12 cellular contexts compared by ENCODE assay signal in the genomic region with DNA sequence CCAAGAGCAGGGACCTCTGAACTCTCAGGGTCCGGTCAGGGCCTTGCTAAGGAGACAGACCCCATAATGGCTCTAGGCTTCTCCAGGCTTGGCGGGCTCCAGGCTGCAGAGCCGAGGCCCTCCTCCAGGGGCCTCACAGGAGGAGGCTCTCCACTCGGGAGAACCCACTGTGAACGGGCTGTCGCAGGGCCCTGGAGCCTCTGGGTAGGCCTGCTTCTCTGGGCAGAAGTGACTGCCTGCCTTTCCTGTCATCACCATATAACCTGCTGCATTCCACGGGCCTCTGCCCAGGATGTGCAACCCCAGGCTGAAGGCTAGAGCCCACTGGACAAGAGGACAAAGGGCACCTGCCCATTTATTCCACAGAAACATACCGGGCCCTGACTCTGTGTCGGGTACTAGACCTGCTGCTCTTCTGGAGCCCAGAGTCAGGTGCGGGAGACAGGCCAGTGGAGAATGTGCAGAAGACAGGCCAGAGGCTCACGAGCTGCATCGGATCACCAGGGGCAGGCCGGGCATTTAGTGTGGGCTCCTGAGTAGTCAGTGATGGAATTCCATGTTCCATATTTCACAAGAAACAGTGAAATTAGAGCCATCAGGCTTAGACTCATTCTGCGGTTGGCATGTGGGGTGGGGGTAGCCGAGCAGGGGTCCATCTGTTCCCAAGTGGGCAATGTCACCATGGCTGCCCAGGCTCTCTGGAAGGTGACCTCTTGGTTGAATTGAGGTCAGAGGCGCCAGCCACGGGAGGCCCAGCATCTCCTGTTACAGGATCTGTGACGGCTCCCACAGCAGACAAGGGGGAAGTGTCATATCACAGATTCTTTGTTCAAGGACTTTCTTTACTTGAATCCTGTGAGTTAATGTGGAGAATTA.
DNase-seq lines count a peak whose midpoint lies in the region; ATAC-seq and TF ChIP-seq lines count a peak whose summit lies in the region.
"Had no signal": no experiment of that assay in that cellular context is flagged by ENCODE, and none has a peak within 500 bp of the region (broad histone marks: within the 10 kb centered on the region; RNA-seq: fewer than 3 reads in every experiment).

No MANE protein-coding gene starts in this region.

- WGBS in stomach, 5 donors = 86 to 90% (median 88%) methylated on average over 5 to 18 of the region's 18 CpGs
- whole genome bisulfite sequencing in mesendoderm (ENCODE audit: extremely low coverage, insufficient coverage, low lambda C conversion rate) = no CpG with 5 or more reads among the region's 18 CpGs

- no peak overlapping the region for H3K18ac ChIP-seq in mesendoderm (ENCODE audit: low read length)

- H3K4me1 Mint-ChIP-seq in activated CD8-positive, alpha-beta T cell treated with anti-CD3 and anti-CD28 coated beads, Interleukin-2, amount 10 ng/mL, durations not matched to agents 7 days and 5 days (ENCODE audit: low read depth) = peaks cover 39% of the 10 kb centered on the region

- no peaks in the 10 kb centered on the region for H3K27me3 Mint-ChIP-seq in activated CD8-positive, alpha-beta T cell treated with anti-CD3 and anti-CD28 coated beads, Interleukin-2, amount 10 ng/mL, durations not matched to agents 7 days and 5 days (ENCODE audit: low read depth)

- no peak overlapping the region for H2BK120ac ChIP-seq in mesendoderm (ENCODE audit: low read depth, low read length)

- TF ChIP-seq CTCF in right atrium auricular region (IDR thresholded peaks at IDR 0.05) (peak in 1 of 2 donors; percentile 8), stomach (IDR thresholded peaks at IDR 0.05) (no peak)

- H2BK5ac ChIP-seq in mesendoderm (ENCODE audit: low read length) = no peak overlapping the region

- H3K9ac ChIP-seq in mesendoderm (ENCODE audit: low read length) = no peak overlapping the region

- intact Hi-C loops in stomach (cut with DNase I; ENCODE audit: low total_unique reads) = no loop called here

- CTCF ChIA-PET in activated CD8-positive, alpha-beta T cell treated with anti-CD3 and anti-CD28 coated beads, Interleukin-2, amount 10 ng/mL, durations not matched to agents 7 days and 5 days (lab: Charles Lee) = interaction anchor here (1.5 kb wide), 2 partner anchors 17 to 160 kb away, joined by 4 to 7 read pairs; no protein-coding TSS in a partner anchor

- H3K27ac ChIP-seq in right atrium auricular region (peak overlapping the region; percentile 26 to 42), stomach (peak overlapping the region in 2 of 5 donors; percentile 2 to 19), mesendoderm (ENCODE audit: low read depth, low read length) (no peak overlapping the region)
- H3K27ac ChIP-seq: neutrophil had no signal

- no peak overlapping the region for H4K8ac ChIP-seq in mesendoderm (ENCODE audit: low read depth, low read length)

- no peak overlapping the region for H3K23ac ChIP-seq in mesendoderm (ENCODE audit: low read length)

- H2BK15ac ChIP-seq in mesendoderm (replicated peaks; ENCODE audit: low read depth) = no peak overlapping the region

- H3K56ac ChIP-seq in mesendoderm (ENCODE audit: low read length) = no peak overlapping the region

- H3K9me3 ChIP-seq in right atrium auricular region = no peaks in the 10 kb centered on the region
- no peaks in the 10 kb centered on the region for H3K9me3 ChIP-seq in stomach
- H3K9me3 ChIP-seq: neutrophil had no signal

- no peaks in the 10 kb centered on the region for H3K9me3 Mint-ChIP-seq in activated CD8-positive, alpha-beta T cell treated with anti-CD3 and anti-CD28 coated beads, Interleukin-2, amount 10 ng/mL, durations not matched to agents 7 days and 5 days (ENCODE audit: insufficient read depth)

- H3K4me3 ChIP-seq in right atrium auricular region (no peak overlapping the region), stomach (no peak overlapping the region), mesendoderm (ENCODE audit: low read length) (no peak overlapping the region)

- H3K4me1 ChIP-seq in right atrium auricular region (peaks cover 0 to 37% of the 10 kb centered on the region in 2 donors), stomach (peaks cover 13 to 40% (median 30%) of the 10 kb centered on the region in 4 donors), mesendoderm (ENCODE audit: control insufficient read depth, low read depth, low read length) (no peaks in the 10 kb centered on the region)

- ATAC-seq in activated CD8-positive, alpha-beta T cell treated with anti-CD3 and anti-CD28 coated beads, Interleukin-2, amount 10 ng/mL, durations not matched to agents 7 days and 5 days = no peak
- no peak for ATAC-seq in HG03469 (IDR thresholded peaks at IDR 0.05; ENCODE audit: unreplicated experiment)

- H3K27me3 ChIP-seq in right atrium auricular region = no peaks in the 10 kb centered on the region
- H3K27me3 ChIP-seq in stomach = no peaks in the 10 kb centered on the region
- H3K27me3 ChIP-seq in mesendoderm (ENCODE audit: insufficient read depth, low read length, poor library complexity) = no peaks in the 10 kb centered on the region

- H3K27ac Mint-ChIP-seq in activated CD8-positive, alpha-beta T cell treated with anti-CD3 and anti-CD28 coated beads, Interleukin-2, amount 10 ng/mL, durations not matched to agents 7 days and 5 days = peak overlapping the region; percentile 88

- H3K4ac ChIP-seq in mesendoderm (ENCODE audit: low read depth, low read length) = no peak overlapping the region

- H3K36me3 ChIP-seq in right atrium auricular region (no peaks in the 10 kb centered on the region), stomach (no peaks in the 10 kb centered on the region), mesendoderm (ENCODE audit: control insufficient read depth, insufficient read depth, low read length) (no peaks in the 10 kb centered on the region)
- H3K36me3 ChIP-seq: neutrophil had no signal

- POLR2A ChIA-PET in activated CD8-positive, alpha-beta T cell treated with anti-CD3 and anti-CD28 coated beads, Interleukin-2, amount 10 ng/mL, durations not matched to agents 7 days and 5 days (lab: Charles Lee) = interaction anchor here (0.7 to 1.1 kb wide), 2 partner anchors 14 to 207 kb away, joined by 3 to 5 read pairs; no protein-coding TSS in a partner anchor

- H2AK5ac ChIP-seq in mesendoderm (ENCODE audit: low read length) = no peak overlapping the region

- TF ChIP-seq EP300 in stomach (IDR thresholded peaks at IDR 0.05) = no peak

- H4K5ac ChIP-seq in mesendoderm (ENCODE audit: low read length) = no peak overlapping the region

- no peaks in the 10 kb centered on the region for H3K79me1 ChIP-seq in mesendoderm (ENCODE audit: low read length)

- H3K36me3 Mint-ChIP-seq in activated CD8-positive, alpha-beta T cell treated with anti-CD3 and anti-CD28 coated beads, Interleukin-2, amount 10 ng/mL, durations not matched to agents 7 days and 5 days (ENCODE audit: low read depth) = no peaks in the 10 kb centered on the region

- DNase-seq in activated CD8-positive, alpha-beta memory T cell treated with anti-CD3 and anti-CD28 coated beads for 24 hours = peak; percentile 59
- no peak for DNase-seq in activated CD8-positive, alpha-beta memory T cell treated with anti-CD3 and anti-CD28 coated beads, Interleukin-2, amount 50 U/mL, for 4 hours
- no peak for DNase-seq in activated CD8-positive, alpha-beta T cell treated with anti-CD3 and anti-CD28 coated beads, Interleukin-2, amount 10 ng/mL, durations not matched to agents 7 days and 5 days
- DNase-seq in right atrium auricular region (ENCODE audit: low spot score) = peak; percentile 50
- peak; percentile 21 for DNase-seq in stomach
- no peak for DNase-seq in mesendoderm
- DNase-seq in NCI-H526 treated with DMSO at 0.1 percent for 48 hours (lab: John Stamatoyannopoulos, UW) = no peak
- DNase-seq: cortex of kidney, NCI-H2029 treated with DMSO at 0.1 percent for 48 hours, SIG-M5 had no signal

- no peaks in the 10 kb centered on the region for H3K79me2 ChIP-seq in mesendoderm (ENCODE audit: control insufficient read depth, insufficient read depth, low read length)

- TF ChIP-seq POLR2A in stomach (IDR thresholded peaks at IDR 0.05) = no peak

- no peak overlapping the region for H3K4me3 Mint-ChIP-seq in activated CD8-positive, alpha-beta T cell treated with anti-CD3 and anti-CD28 coated beads, Interleukin-2, amount 10 ng/mL, durations not matched to agents 7 days and 5 days

- H3K4me2 ChIP-seq in mesendoderm (ENCODE audit: low read length) = no peak overlapping the region

Comparison
In these comparisons a context has a peak if more than half of its experiments do, and no peak if none do; other contexts are left out.
1. DNase-seq: peak in activated CD8-positive, alpha-beta memory T cell treated with anti-CD3 and anti-CD28 coated beads for 24 hours (single experiment), right atrium auricular region (single experiment) and stomach (single experiment); none in activated CD8-positive, alpha-beta memory T cell treated with anti-CD3 and anti-CD28 coated beads, Interleukin-2, amount 50 U/mL, for 4 hours (single experiment), activated CD8-positive, alpha-beta T cell treated with anti-CD3 and anti-CD28 coated beads, Interleukin-2, amount 10 ng/mL, durations not matched to agents 7 days and 5 days (single experiment), mesendoderm (single experiment) and NCI-H526 treated with DMSO at 0.1 percent for 48 hours (single experiment).